13 cellular contexts compared by ENCODE assay signal in the genomic region with DNA sequence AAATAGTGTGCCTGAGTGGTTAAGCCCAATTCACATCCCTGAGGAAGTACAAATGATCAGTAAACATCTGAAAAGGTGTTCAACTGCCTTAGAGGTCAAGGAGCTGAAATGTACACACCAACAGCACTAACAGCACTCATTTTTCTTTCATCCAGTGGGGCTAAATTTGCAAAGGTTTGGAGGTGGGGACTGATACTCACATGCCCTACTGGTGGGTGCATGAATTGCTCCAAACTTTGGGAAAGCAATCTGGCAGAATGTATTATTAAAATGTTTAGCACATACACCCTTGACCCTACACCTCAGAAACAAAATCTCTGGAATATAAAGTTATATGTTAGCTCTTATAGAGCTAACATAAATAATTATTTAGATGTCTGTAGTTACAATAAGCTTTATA. TPM values are rescaled to one million over a fixed set of nuclear protein-coding genes. Genes with fewer than 3 reads are reported as not detected.
DNase-seq lines count a peak whose midpoint lies in the region; ATAC-seq and TF ChIP-seq lines count a peak whose summit lies in the region.
"Had no signal": no experiment of that assay in that cellular context is flagged by ENCODE, and none has a peak within 500 bp of the region (broad histone marks: within the 10 kb centered on the region; RNA-seq: fewer than 3 reads in every experiment).

No MANE protein-coding gene starts in this region.

- no peaks in the 10 kb centered on the region for H4K20me1 ChIP-seq in PC-9 (ENCODE audit: insufficient read depth)

- no peak for DNase-seq in AG04449 (ENCODE audit: low read depth, low spot score)
- no peak for DNase-seq in GM12864 (ENCODE audit: low read depth)
- DNase-seq in PC-9 = no peak
- peak; percentile 6 for DNase-seq in fibroblast of pulmonary artery (ENCODE audit: low read depth)
- DNase-seq in ecto neural progenitor cell (ENCODE audit: low spot score) = no peak
- no peak for DNase-seq in mucosa of descending colon
- no peak for DNase-seq in activated CD4-positive, alpha-beta memory T cell treated with anti-CD3 and anti-CD28 coated beads, Interleukin-2, amount 10 ng/mL, durations not matched to agents 7 days and 5 days
- DNase-seq: activated CD4-positive, alpha-beta T cell treated with anti-CD3 and anti-CD28 coated beads for 36 hours; stimulated activated CD4-positive, alpha-beta T cell treated with anti-CD3 and anti-CD28 coated beads, Interleukin-2, amount 100 ng/mL, for 48 hours; tibial artery had no signal

- H3K4me2 ChIP-seq in PC-9 = no peak overlapping the region

- peaks cover 33% of the 10 kb centered on the region for H3K27me3 Mint-ChIP-seq in activated CD4-positive, alpha-beta memory T cell treated with anti-CD3 and anti-CD28 coated beads, Interleukin-2, amount 10 ng/mL, durations not matched to agents 7 days and 5 days

- no peak overlapping the region for H3K27ac Mint-ChIP-seq in activated CD4-positive, alpha-beta memory T cell treated with anti-CD3 and anti-CD28 coated beads, Interleukin-2, amount 10 ng/mL, durations not matched to agents 7 days and 5 days
- H3K27ac Mint-ChIP-seq: activated CD4-positive, alpha-beta T cell treated with anti-CD3 and anti-CD28 coated beads for 36 hours had no signal

- H3K4me1 Mint-ChIP-seq in activated CD4-positive, alpha-beta memory T cell treated with anti-CD3 and anti-CD28 coated beads, Interleukin-2, amount 10 ng/mL, durations not matched to agents 7 days and 5 days = no peaks in the 10 kb centered on the region
- H3K4me1 Mint-ChIP-seq: activated CD4-positive, alpha-beta T cell treated with anti-CD3 and anti-CD28 coated beads for 36 hours had no signal

- intact Hi-C loops in PC-9 (cut with micrococcal nuclease; ENCODE audit: unreplicated experiment) (no loop called here), mucosa of descending colon (cut with DNase I, micrococcal nuclease) (no loop called here)

- H3K4me3 Mint-ChIP-seq in activated CD4-positive, alpha-beta memory T cell treated with anti-CD3 and anti-CD28 coated beads, Interleukin-2, amount 10 ng/mL, durations not matched to agents 7 days and 5 days = no peak overlapping the region
- H3K4me3 Mint-ChIP-seq: activated CD4-positive, alpha-beta T cell treated with anti-CD3 and anti-CD28 coated beads for 36 hours had no signal

- no peaks in the 10 kb centered on the region for H3K9me3 ChIP-seq in PC-9 (ENCODE audit: insufficient read depth, low read depth)
- no peaks in the 10 kb centered on the region for H3K9me3 ChIP-seq in mucosa of descending colon
- H3K9me3 ChIP-seq: tibial artery had no signal

- CTCF ChIA-PET in AG04449 (lab: Yijun Ruan, JAX) = interaction anchor here (0.8 kb wide), 1 partner anchor 11 kb away, joined by 3 read pairs; no protein-coding TSS in a partner anchor
- CTCF ChIA-PET in PC-9 (lab: Charles Lee) = no interaction called here
- CTCF ChIA-PET in activated CD4-positive, alpha-beta memory T cell treated with anti-CD3 and anti-CD28 coated beads, Interleukin-2, amount 10 ng/mL, durations not matched to agents 7 days and 5 days (lab: Charles Lee) = interaction anchor here (1.1 to 1.3 kb wide), 3 partner anchors 18 to 107 kb away, joined by 4 to 5 read pairs (median 5); no protein-coding TSS in a partner anchor

- H3K4me1 ChIP-seq in PC-9 (replicated peaks; ENCODE audit: insufficient read depth) (no peaks in the 10 kb centered on the region), mucosa of descending colon (ENCODE audit: low read depth) (no peaks in the 10 kb centered on the region)
- H3K4me1 ChIP-seq: tibial artery had no signal

- H3K9me2 ChIP-seq in PC-9 (ENCODE audit: insufficient read depth) = no peaks in the 10 kb centered on the region

- no peak overlapping the region for H3K27ac ChIP-seq in PC-9
- H3K27ac ChIP-seq: tibial artery had no signal

- no TSS peak for BruUV-seq in PC-9 (replicated peaks; lab: Mats Ljungman, UMichigan)

- no peaks in the 10 kb centered on the region for H3K79me2 ChIP-seq in PC-9 (ENCODE audit: low read depth)

- TF ChIP-seq CTCF in AG04449 (IDR thresholded peaks at IDR 0.05; ENCODE audit: insufficient read depth, low read length, missing control alignments) (peak; percentile 31), GM12864 (IDR thresholded peaks at IDR 0.05; ENCODE audit: low read depth, low read length, missing control alignments) (peak; percentile 39), PC-9 (conservative IDR thresholded peaks at IDR 0.05) (peak; percentile 67), fibroblast of pulmonary artery (IDR thresholded peaks at IDR 0.05; ENCODE audit: low read length, missing control alignments) (peak; percentile 52), mucosa of descending colon (IDR thresholded peaks at IDR 0.05) (no peak)

- POLR2A ChIA-PET in AG04449 (lab: Yijun Ruan, JAX) = interaction anchor here (0.7 kb wide), 1 partner anchor 215 kb away, joined by 4 read pairs; no protein-coding TSS in a partner anchor
- POLR2A ChIA-PET in PC-9 (lab: Charles Lee; ENCODE audit: unreplicated experiment) = no interaction called here
- POLR2A ChIA-PET in activated CD4-positive, alpha-beta memory T cell treated with anti-CD3 and anti-CD28 coated beads, Interleukin-2, amount 10 ng/mL, durations not matched to agents 7 days and 5 days (lab: Charles Lee) = no interaction called here

- no peaks in the 10 kb centered on the region for H3K9me3 Mint-ChIP-seq in activated CD4-positive, alpha-beta memory T cell treated with anti-CD3 and anti-CD28 coated beads, Interleukin-2, amount 10 ng/mL, durations not matched to agents 7 days and 5 days

- H2AFZ ChIP-seq in PC-9 = no peak overlapping the region

- no peaks in the 10 kb centered on the region for H3K36me3 ChIP-seq in PC-9 (ENCODE audit: low read depth)
- H3K36me3 ChIP-seq in mucosa of descending colon (ENCODE audit: low read depth) = no peaks in the 10 kb centered on the region
- H3K36me3 ChIP-seq: tibial artery had no signal

- H3K36me3 Mint-ChIP-seq in activated CD4-positive, alpha-beta memory T cell treated with anti-CD3 and anti-CD28 coated beads, Interleukin-2, amount 10 ng/mL, durations not matched to agents 7 days and 5 days (ENCODE audit: low read depth) = no peaks in the 10 kb centered on the region

- no peaks in the 10 kb centered on the region for H3F3A ChIP-seq in PC-9 (ENCODE audit: insufficient read depth, low read depth)

- H3K4me3 ChIP-seq in AG04449 (ENCODE audit: low read depth, low read length) (no peak overlapping the region), GM12864 (ENCODE audit: low read depth, low read length) (no peak overlapping the region), PC-9 (no peak overlapping the region), fibroblast of pulmonary artery (replicated peaks; ENCODE audit: low read depth, low read length) (no peak overlapping the region), mucosa of descending colon (no peak overlapping the region)
- H3K4me3 ChIP-seq: tibial artery had no signal

- no peak for ATAC-seq in HG02623 (IDR thresholded peaks at IDR 0.05; ENCODE audit: unreplicated experiment)
- ATAC-seq in mucosa of descending colon = no peak
- ATAC-seq: activated CD4-positive, alpha-beta T cell treated with anti-CD3 and anti-CD28 coated beads for 36 hours had no signal

- peaks cover 62% of the 10 kb centered on the region for H3K27me3 ChIP-seq in PC-9 (ENCODE audit: insufficient read depth, low read depth)

RNA-seq across cellular contexts. Expression of a gene that starts 19.0 kb away (rescaled TPM):
- total RNA-seq in PC-9 (2021) (1.8 and 3.5 TPM in 2 replicates), mucosa of descending colon (under 1 TPM; 0.20 to 0.98 (median 0.63) TPM)
- under 1 TPM; 0.48 to 0.65 TPM for total RNA-seq in activated CD4-positive, alpha-beta memory T cell treated with anti-CD3 and anti-CD28 coated beads, Interleukin-2, amount 10 ng/mL, durations not matched to agents 7 days and 5 days
- total RNA-seq: frontal cortex, G401 had no signal
